30 cellular contexts compared by ENCODE assay signal in the genomic region with DNA sequence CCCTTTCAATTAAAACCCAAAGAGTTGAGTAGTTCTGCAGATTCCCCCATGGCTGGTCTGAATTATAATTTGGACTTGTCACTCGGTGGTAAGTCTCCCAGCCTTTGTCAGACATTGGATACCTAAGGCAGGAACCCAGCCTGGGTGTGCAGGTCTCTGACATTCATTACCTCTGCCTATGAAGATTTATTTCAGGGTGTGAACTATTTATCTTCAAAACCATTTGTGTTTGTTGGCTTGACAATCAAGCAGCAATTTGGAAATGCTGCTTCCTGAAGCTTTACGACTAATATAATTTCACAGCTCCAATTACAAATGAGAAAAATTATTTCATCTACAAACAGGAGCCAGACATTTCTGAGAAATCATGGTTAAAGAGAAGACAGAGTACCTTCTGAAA.
"Had no signal": no experiment of that assay in that cellular context is flagged by ENCODE, and none has a peak within 500 bp of the region (broad histone marks: within the 10 kb centered on the region; RNA-seq: fewer than 3 reads in every experiment).

No MANE protein-coding gene starts in this region.

- FAIRE-seq: TTC549 had no signal

- H3K4me3 ChIP-seq: ascending aorta had no signal

- H3K27ac ChIP-seq: ascending aorta, VCaP had no signal

- H3K4me3 Mint-ChIP-seq: activated B cell treated with CpG ODN at 0.5 μM for 24 hours; activated CD4-positive, alpha-beta memory T cell treated with anti-CD3 and anti-CD28 coated beads for 36 hours; activated CD4-positive, alpha-beta T cell treated with anti-CD3 and anti-CD28 coated beads, Interleukin-2, amount 10 ng/mL, durations not matched to agents 24 days and 14 days; activated CD8-positive, alpha-beta T cell treated with anti-CD3 and anti-CD28 coated beads for 36 hours; activated naive CD4-positive, alpha-beta T cell treated with anti-CD3 and anti-CD28 coated beads, Interleukin-2, amount 10 ng/mL, durations not matched to agents 7 days and 5 days; activated naive CD4-positive, alpha-beta T cell treated with anti-CD3 and anti-CD28 coated beads, Interleukin-2, amount 50 U/mL, for 24 hours; activated naive CD8-positive, alpha-beta T cell; activated naive CD8-positive, alpha-beta T cell treated with anti-CD3 and anti-CD28 coated beads, Interleukin-2, amount 10 ng/mL, durations not matched to agents 7 days and 5 days; brain; T-cell; T-helper 17 cell had no signal

- H3K36me3 Mint-ChIP-seq: brain had no signal

- H3K9me3 Mint-ChIP-seq: activated B cell treated with CpG ODN at 0.5 μM for 24 hours; activated CD4-positive, alpha-beta memory T cell treated with anti-CD3 and anti-CD28 coated beads for 36 hours; activated CD4-positive, alpha-beta T cell treated with anti-CD3 and anti-CD28 coated beads, Interleukin-2, amount 10 ng/mL, durations not matched to agents 24 days and 14 days; activated CD8-positive, alpha-beta T cell treated with anti-CD3 and anti-CD28 coated beads for 36 hours; activated naive CD4-positive, alpha-beta T cell treated with anti-CD3 and anti-CD28 coated beads, Interleukin-2, amount 10 ng/mL, durations not matched to agents 7 days and 5 days; activated naive CD4-positive, alpha-beta T cell treated with anti-CD3 and anti-CD28 coated beads, Interleukin-2, amount 50 U/mL, for 24 hours; activated naive CD8-positive, alpha-beta T cell treated with anti-CD3 and anti-CD28 coated beads, Interleukin-2, amount 10 ng/mL, durations not matched to agents 7 days and 5 days; activated naive CD8-positive, alpha-beta T cell treated with anti-CD3 and anti-CD28 coated beads, Interleukin-2, amount 50 U/mL, for 24 hours; activated T-helper 2 cell treated with anti-CD3 and anti-CD28 coated beads, Interferon-gamma antibody, Interleukin-2, Interleukin-4, amounts not matched to agents 10 μg/mL and 5 μg/mL and 100 μg/mL, durations not matched to agents 14 hours and 24 hours and 36 hours; T-cell had no signal

- H3K36me3 ChIP-seq: ascending aorta had no signal

- H3K4me1 Mint-ChIP-seq: activated naive CD4-positive, alpha-beta T cell treated with anti-CD3 and anti-CD28 coated beads, Interleukin-2, amount 10 ng/mL, durations not matched to agents 7 days and 5 days; brain had no signal

- H3K4me1 ChIP-seq: ascending aorta had no signal

- ATAC-seq: activated CD8-positive, alpha-beta T cell treated with anti-CD3 and anti-CD28 coated beads for 36 hours; T-cell; T-helper 17 cell had no signal

- H3K9me3 ChIP-seq: ascending aorta had no signal

- H3K27me3 Mint-ChIP-seq: activated B cell treated with CpG ODN at 0.5 μM for 24 hours; activated CD4-positive, alpha-beta memory T cell treated with anti-CD3 and anti-CD28 coated beads for 36 hours; activated CD4-positive, alpha-beta T cell treated with anti-CD3 and anti-CD28 coated beads, Interleukin-2, amount 10 ng/mL, durations not matched to agents 24 days and 14 days; activated CD8-positive, alpha-beta T cell treated with anti-CD3 and anti-CD28 coated beads for 36 hours; activated naive CD4-positive, alpha-beta T cell treated with anti-CD3 and anti-CD28 coated beads, Interleukin-2, amount 10 ng/mL, durations not matched to agents 7 days and 5 days; activated naive CD4-positive, alpha-beta T cell treated with anti-CD3 and anti-CD28 coated beads, Interleukin-2, amount 50 U/mL, for 24 hours; activated naive CD8-positive, alpha-beta T cell; activated naive CD8-positive, alpha-beta T cell treated with anti-CD3 and anti-CD28 coated beads, Interleukin-2, amount 10 ng/mL, durations not matched to agents 7 days and 5 days; activated naive CD8-positive, alpha-beta T cell treated with anti-CD3 and anti-CD28 coated beads, Interleukin-2, amount 50 U/mL, for 24 hours; T-cell; T-helper 17 cell had no signal

- H3K27me3 ChIP-seq: ascending aorta had no signal

- DNase-seq: activated B cell treated with CpG ODN at 0.5 μM for 24 hours; activated CD4-positive, alpha-beta memory T cell treated with anti-CD3 and anti-CD28 coated beads for 36 hours; activated CD4-positive, alpha-beta T cell treated with anti-CD3 and anti-CD28 coated beads for 4 hours; activated CD4-positive, alpha-beta T cell treated with anti-CD3 and anti-CD28 coated beads, Interleukin-2, amount 10 ng/mL, durations not matched to agents 24 days and 14 days; activated CD4-positive, alpha-beta T cell treated with anti-CD3 and anti-CD28 coated beads, Interleukin-2, amount 50 U/mL, for 1 hour; activated CD4-positive, alpha-beta T cell treated with anti-CD3 and anti-CD28 coated beads, Interleukin-2, amount 50 U/mL, for 4 hours; activated CD4-positive, CD25-positive, alpha-beta regulatory T cell treated with anti-CD3 and anti-CD28 coated beads, Interleukin-2, amount 50 U/mL, for 72 hours; activated CD8-positive, alpha-beta memory T cell treated with anti-CD3 and anti-CD28 coated beads, Interleukin-2, amount 50 U/mL, for 4 hours; activated CD8-positive, alpha-beta T cell treated with anti-CD3 and anti-CD28 coated beads for 36 hours; activated effector memory CD4-positive, alpha-beta T cell treated with Interleukin-2 at 50 U/mL for 16 hours; activated gamma-delta T cell; activated naive CD4-positive, alpha-beta T cell treated with anti-CD3 and anti-CD28 coated beads, Interleukin-2, amount 10 ng/mL, durations not matched to agents 7 days and 5 days; activated naive CD4-positive, alpha-beta T cell treated with Interleukin-2 at 50 U/mL for 16 hours; activated naive CD8-positive, alpha-beta T cell treated with anti-CD3 and anti-CD28 coated beads, Interleukin-2, amount 10 ng/mL, durations not matched to agents 7 days and 5 days; activated naive CD8-positive, alpha-beta T cell treated with anti-CD3 and anti-CD28 coated beads, Interleukin-2, amount 50 U/mL, for 24 hours; activated T-cell treated with anti-CD3 and anti-CD28 coated beads for 4 hours; activated T-cell treated with anti-CD3 and anti-CD28 coated beads, Interleukin-2, amount 50 U/mL, for 1 hour; activated T-cell treated with anti-CD3 and anti-CD28 coated beads, Interleukin-2, amount 50 U/mL, for 48 hours; amygdala; anterior cingulate cortex; central memory CD4-positive, alpha-beta T cell; T-cell; T-helper 17 cell had no signal

- H3K27ac Mint-ChIP-seq: activated B cell treated with CpG ODN at 0.5 μM for 24 hours; activated CD4-positive, alpha-beta memory T cell treated with anti-CD3 and anti-CD28 coated beads for 36 hours; activated naive CD4-positive, alpha-beta T cell treated with anti-CD3 and anti-CD28 coated beads, Interleukin-2, amount 10 ng/mL, durations not matched to agents 7 days and 5 days; brain; T-cell; T-helper 17 cell had no signal
